ENCODE assay signal across 1 cellular context in genomic region chr10:45983538-45984186, GRCh38.
TF ChIP-seq lines count a peak whose summit lies in the region.

No MANE protein-coding gene starts in this region.

TF ChIP-seq in K562, 482 proteins besides CTCF, POLR2A, EP300 and RAD21 (continued from another document):
- TF ChIP-seq ZNF592 (IDR thresholded peaks at IDR 0.05) (peak; percentile 60; the same call in 1 of the 2 replicates), CC2D1A (IDR thresholded peaks at IDR 0.05) (peak; percentile 17; the same call in 1 of the 2 replicates)
- TF ChIP-seq, protein P1, sequence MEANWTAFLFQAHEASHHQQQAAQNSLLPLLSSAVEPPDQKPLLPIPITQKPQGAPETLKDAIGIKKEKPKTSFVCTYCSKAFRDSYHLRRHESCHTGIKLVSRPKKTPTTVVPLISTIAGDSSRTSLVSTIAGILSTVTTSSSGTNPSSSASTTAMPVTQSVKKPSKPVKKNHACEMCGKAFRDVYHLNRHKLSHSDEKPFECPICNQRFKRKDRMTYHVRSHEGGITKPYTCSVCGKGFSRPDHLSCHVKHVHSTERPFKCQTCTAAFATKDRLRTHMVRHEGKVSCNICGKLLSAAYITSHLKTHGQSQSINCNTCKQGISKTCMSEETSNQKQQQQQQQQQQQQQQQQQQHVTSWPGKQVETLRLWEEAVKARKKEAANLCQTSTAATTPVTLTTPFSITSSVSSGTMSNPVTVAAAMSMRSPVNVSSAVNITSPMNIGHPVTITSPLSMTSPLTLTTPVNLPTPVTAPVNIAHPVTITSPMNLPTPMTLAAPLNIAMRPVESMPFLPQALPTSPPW (CRISPR knock-in tag; IDR thresholded peaks at IDR 0.05) = peak; percentile 47; the same call in 1 of the 2 replicates
- TF ChIP-seq, protein P2, sequence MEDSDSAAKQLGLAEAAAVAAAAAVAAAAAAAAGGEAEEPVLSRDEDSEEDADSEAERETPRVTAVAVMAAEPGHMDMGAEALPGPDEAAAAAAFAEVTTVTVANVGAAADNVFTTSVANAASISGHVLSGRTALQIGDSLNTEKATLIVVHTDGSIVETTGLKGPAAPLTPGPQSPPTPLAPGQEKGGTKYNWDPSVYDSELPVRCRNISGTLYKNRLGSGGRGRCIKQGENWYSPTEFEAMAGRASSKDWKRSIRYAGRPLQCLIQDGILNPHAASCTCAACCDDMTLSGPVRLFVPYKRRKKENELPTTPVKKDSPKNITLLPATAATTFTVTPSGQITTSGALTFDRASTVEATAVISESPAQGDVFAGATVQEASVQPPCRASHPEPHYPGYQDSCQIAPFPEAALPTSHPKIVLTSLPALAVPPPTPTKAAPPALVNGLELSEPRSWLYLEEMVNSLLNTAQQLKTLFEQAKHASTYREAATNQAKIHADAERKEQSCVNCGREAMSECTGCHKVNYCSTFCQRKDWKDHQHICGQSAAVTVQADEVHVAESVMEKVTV (CRISPR knock-in tag; IDR thresholded peaks at IDR 0.05) = peak; percentile 72
- TF ChIP-seq, protein P3, sequence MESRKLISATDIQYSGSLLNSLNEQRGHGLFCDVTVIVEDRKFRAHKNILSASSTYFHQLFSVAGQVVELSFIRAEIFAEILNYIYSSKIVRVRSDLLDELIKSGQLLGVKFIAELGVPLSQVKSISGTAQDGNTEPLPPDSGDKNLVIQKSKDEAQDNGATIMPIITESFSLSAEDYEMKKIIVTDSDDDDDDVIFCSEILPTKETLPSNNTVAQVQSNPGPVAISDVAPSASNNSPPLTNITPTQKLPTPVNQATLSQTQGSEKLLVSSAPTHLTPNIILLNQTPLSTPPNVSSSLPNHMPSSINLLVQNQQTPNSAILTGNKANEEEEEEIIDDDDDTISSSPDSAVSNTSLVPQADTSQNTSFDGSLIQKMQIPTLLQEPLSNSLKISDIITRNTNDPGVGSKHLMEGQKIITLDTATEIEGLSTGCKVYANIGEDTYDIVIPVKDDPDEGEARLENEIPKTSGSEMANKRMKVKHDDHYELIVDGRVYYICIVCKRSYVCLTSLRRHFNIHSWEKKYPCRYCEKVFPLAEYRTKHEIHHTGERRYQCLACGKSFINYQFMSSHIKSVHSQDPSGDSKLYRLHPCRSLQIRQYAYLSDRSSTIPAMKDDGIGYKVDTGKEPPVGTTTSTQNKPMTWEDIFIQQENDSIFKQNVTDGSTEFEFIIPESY (CRISPR knock-in tag; IDR thresholded peaks at IDR 0.05) = peak; percentile 59; the same call in 1 of the 2 replicates
TF ChIP-seq in K562: peak in this region for 8; not testable (repeated sequence) for 474.
